10 cellular contexts compared by ENCODE assay signal in genomic region chr5:149563461-149563860, GRCh38. TPM values are rescaled to one million over a fixed set of nuclear protein-coding genes. Genes with fewer than 3 reads are reported as not detected.
DNase-seq lines count a peak whose midpoint lies in the region; ATAC-seq and TF ChIP-seq lines count a peak whose summit lies in the region.
"Had no signal": no experiment of that assay in that cellular context is flagged by ENCODE, and none has a peak within 500 bp of the region (broad histone marks: within the 10 kb centered on the region; RNA-seq: fewer than 3 reads in every experiment).

No MANE protein-coding gene starts in this region.

- H3K27me3 ChIP-seq in adipocyte (replicated peaks; ENCODE audit: control insufficient read depth, insufficient read depth, low read length) (no peaks in the 10 kb centered on the region), thoracic aorta (replicated peaks; ENCODE audit: insufficient read depth) (no peaks in the 10 kb centered on the region)

- H3K27me3 Mint-ChIP-seq in activated CD4-positive, alpha-beta memory T cell treated with anti-CD3 and anti-CD28 coated beads for 36 hours = no peaks in the 10 kb centered on the region
- no peaks in the 10 kb centered on the region for H3K27me3 Mint-ChIP-seq in activated CD4-positive, alpha-beta memory T cell treated with anti-CD3 and anti-CD28 coated beads, Interleukin-2, amount 10 ng/mL, durations not matched to agents 7 days and 5 days

- peaks cover 23% of the 10 kb centered on the region for H3K4me1 Mint-ChIP-seq in activated CD4-positive, alpha-beta memory T cell treated with anti-CD3 and anti-CD28 coated beads for 36 hours (ENCODE audit: low read depth)
- peaks cover 24% of the 10 kb centered on the region for H3K4me1 Mint-ChIP-seq in activated CD4-positive, alpha-beta memory T cell treated with anti-CD3 and anti-CD28 coated beads, Interleukin-2, amount 10 ng/mL, durations not matched to agents 7 days and 5 days

- CTCF ChIA-PET in activated CD4-positive, alpha-beta memory T cell treated with anti-CD3 and anti-CD28 coated beads for 36 hours (lab: Charles Lee) = interaction anchor here (1.1 to 4.2 kb wide), 13 partner anchors 12 to 295 kb away, joined by 3 to 65 read pairs (median 10); partner anchors contain the start of genes CSNK1A1 and IL17B
- CTCF ChIA-PET in activated CD4-positive, alpha-beta memory T cell treated with anti-CD3 and anti-CD28 coated beads, Interleukin-2, amount 10 ng/mL, durations not matched to agents 7 days and 5 days (lab: Charles Lee) = interaction anchor here (0.6 to 3.8 kb wide), 18 partner anchors 9 to 243 kb away, joined by 3 to 21 read pairs (median 5); partner anchors contain the start of genes CSNK1A1 and IL17B

- H3K9me3 ChIP-seq in adipocyte (ENCODE audit: control insufficient read depth, low read length) (no peaks in the 10 kb centered on the region), thoracic aorta (no peaks in the 10 kb centered on the region)

- no peak overlapping the region for H3K4me3 Mint-ChIP-seq in activated CD4-positive, alpha-beta memory T cell treated with anti-CD3 and anti-CD28 coated beads for 36 hours
- H3K4me3 Mint-ChIP-seq in activated CD4-positive, alpha-beta memory T cell treated with anti-CD3 and anti-CD28 coated beads, Interleukin-2, amount 10 ng/mL, durations not matched to agents 7 days and 5 days = no peak overlapping the region

- H3K4me3 ChIP-seq in adipocyte (ENCODE audit: low read length) = peak overlapping the region; percentile 3
- no peak overlapping the region for H3K4me3 ChIP-seq in thoracic aorta

- POLR2A ChIA-PET in activated CD4-positive, alpha-beta memory T cell treated with anti-CD3 and anti-CD28 coated beads for 36 hours (lab: Charles Lee) = interaction anchor here (2.5 kb wide), 1 partner anchor 13 kb away, joined by 19 read pairs; the partner anchor contains the start of gene CSNK1A1
- POLR2A ChIA-PET in activated CD4-positive, alpha-beta memory T cell treated with anti-CD3 and anti-CD28 coated beads, Interleukin-2, amount 10 ng/mL, durations not matched to agents 7 days and 5 days (lab: Charles Lee) = interaction anchor here (1.2 to 2.6 kb wide), 2 partner anchors 12 to 14 kb away, joined by 3 to 15 read pairs; partner anchors contain the start of gene CSNK1A1

- H3K4me1 ChIP-seq in adipocyte (ENCODE audit: control insufficient read depth, insufficient read depth, low read length) = peaks cover 55% of the 10 kb centered on the region
- H3K4me1 ChIP-seq in thoracic aorta (ENCODE audit: control insufficient read depth in 1 of 2, low read depth in 2 of 2) = peaks cover 20 to 36% of the 10 kb centered on the region in 2 donors

- H3K9me3 Mint-ChIP-seq in activated CD4-positive, alpha-beta memory T cell treated with anti-CD3 and anti-CD28 coated beads for 36 hours = no peaks in the 10 kb centered on the region
- no peaks in the 10 kb centered on the region for H3K9me3 Mint-ChIP-seq in activated CD4-positive, alpha-beta memory T cell treated with anti-CD3 and anti-CD28 coated beads, Interleukin-2, amount 10 ng/mL, durations not matched to agents 7 days and 5 days

- peak overlapping the region; percentile 72 for H3K9ac ChIP-seq in adipocyte (ENCODE audit: low read length)

- intact Hi-C loops in activated CD4-positive, alpha-beta memory T cell treated with anti-CD3 and anti-CD28 coated beads for 36 hours (cut with micrococcal nuclease) = loop anchor here (5.0 kb wide), 2 partner anchors 196 to 246 kb away; no protein-coding TSS in a partner anchor
- intact Hi-C loops in sciatic nerve (cut with DNase I) = loop anchor here (5.0 kb wide), 2 partner anchors 116 to 246 kb away; no protein-coding TSS in a partner anchor

- H3K36me3 ChIP-seq in adipocyte (ENCODE audit: control insufficient read depth, insufficient read depth, low read length, severe bottlenecking) (no peaks in the 10 kb centered on the region), thoracic aorta (no peaks in the 10 kb centered on the region)

- H3K27ac Mint-ChIP-seq in activated CD4-positive, alpha-beta memory T cell treated with anti-CD3 and anti-CD28 coated beads for 36 hours = peak overlapping the region; percentile 26
- no peak overlapping the region for H3K27ac Mint-ChIP-seq in activated CD4-positive, alpha-beta memory T cell treated with anti-CD3 and anti-CD28 coated beads, Interleukin-2, amount 10 ng/mL, durations not matched to agents 7 days and 5 days

- DNase-seq in activated CD4-positive, alpha-beta memory T cell treated with anti-CD3 and anti-CD28 coated beads for 36 hours = no peak
- no peak for DNase-seq in activated CD4-positive, alpha-beta memory T cell treated with anti-CD3 and anti-CD28 coated beads, Interleukin-2, amount 10 ng/mL, durations not matched to agents 7 days and 5 days
- DNase-seq in adipocyte (ENCODE audit: low read depth) (peak; percentile 46), kidney glomerular epithelial cell (lab: John Stamatoyannopoulos, UW) (peak; percentile 34), thoracic aorta (ENCODE audit: low spot score) (no peak), SK-N-DZ (ENCODE audit: low spot score) (no peak), sciatic nerve (ENCODE audit: low spot score) (no peak)
- DNase-seq: H7, NCI-H524 treated with DMSO at 0.1 percent for 48 hours had no signal

- TF ChIP-seq CTCF in thoracic aorta (IDR thresholded peaks at IDR 0.05) = no peak

- ATAC-seq in thoracic aorta (ENCODE audit: insufficient number of reproducible peaks, low FRiP score, low read depth) (no peak), HG03442 (IDR thresholded peaks at IDR 0.05; ENCODE audit: unreplicated experiment) (no peak), sciatic nerve (no peak)

- no peaks in the 10 kb centered on the region for H3K36me3 Mint-ChIP-seq in activated CD4-positive, alpha-beta memory T cell treated with anti-CD3 and anti-CD28 coated beads for 36 hours
- H3K36me3 Mint-ChIP-seq in activated CD4-positive, alpha-beta memory T cell treated with anti-CD3 and anti-CD28 coated beads, Interleukin-2, amount 10 ng/mL, durations not matched to agents 7 days and 5 days (ENCODE audit: low read depth) = no peaks in the 10 kb centered on the region

- H3K27ac ChIP-seq in thoracic aorta = peak overlapping the region; percentile 70 to 93

RNA-seq across cellular contexts. Expression of gene CSNK1A1, which starts 12.2 kb away (rescaled TPM):
- 100 to 1,000 TPM; 165 to 170 TPM for total RNA-seq in activated CD4-positive, alpha-beta memory T cell treated with anti-CD3 and anti-CD28 coated beads for 36 hours
- 100 to 1,000 TPM; 194 to 203 TPM for total RNA-seq in activated CD4-positive, alpha-beta memory T cell treated with anti-CD3 and anti-CD28 coated beads, Interleukin-2, amount 10 ng/mL, durations not matched to agents 7 days and 5 days
- total RNA-seq in thoracic aorta (100 to 1,000 TPM; 222 to 262 TPM), sciatic nerve (187 TPM)
- 106 and 118 TPM in 2 replicates for polyA plus RNA-seq in SK-N-DZ (2014; cell fraction: cytosol; rRNA removed)
- polyA plus RNA-seq in SK-N-DZ (2014; cell fraction: nucleus; rRNA removed) = 63.1 and 69.2 TPM in 2 replicates

RNA-seq across cellular contexts. Expression of gene ARHGEF37, which starts 17.8 kb away (rescaled TPM):
- total RNA-seq in activated CD4-positive, alpha-beta memory T cell treated with anti-CD3 and anti-CD28 coated beads for 36 hours = under 1 TPM; 0.69 to 0.77 TPM
- 1 to 10 TPM in 1 of 2 experiments, under 1 TPM in 1; 0.88 to 1.1 TPM for total RNA-seq in activated CD4-positive, alpha-beta memory T cell treated with anti-CD3 and anti-CD28 coated beads, Interleukin-2, amount 10 ng/mL, durations not matched to agents 7 days and 5 days
- total RNA-seq in thoracic aorta (10 to 100 TPM in 1 of 2 donors, 1 to 10 TPM in 1; 5.6 to 11.4 TPM), sciatic nerve (86.7 TPM)
- polyA plus RNA-seq in SK-N-DZ (2014; cell fraction: cytosol; rRNA removed) = not detected in 2 replicates
- 0.02 TPM in 1 of 2 replicates, not detected in the other for polyA plus RNA-seq in SK-N-DZ (2014; cell fraction: nucleus; rRNA removed)

Comparison
In these comparisons a context has a peak if more than half of its experiments do, and no peak if none do; other contexts are left out.
1. DNase-seq: peak in adipocyte (single experiment) and kidney glomerular epithelial cell (single experiment); none in activated CD4-positive, alpha-beta memory T cell treated with anti-CD3 and anti-CD28 coated beads for 36 hours (single experiment), activated CD4-positive, alpha-beta memory T cell treated with anti-CD3 and anti-CD28 coated beads, Interleukin-2, amount 10 ng/mL, durations not matched to agents 7 days and 5 days (single experiment), thoracic aorta (single experiment), SK-N-DZ (single experiment) and sciatic nerve (single experiment).